ENCODE assay signal across 6 cellular contexts in the genomic region with DNA sequence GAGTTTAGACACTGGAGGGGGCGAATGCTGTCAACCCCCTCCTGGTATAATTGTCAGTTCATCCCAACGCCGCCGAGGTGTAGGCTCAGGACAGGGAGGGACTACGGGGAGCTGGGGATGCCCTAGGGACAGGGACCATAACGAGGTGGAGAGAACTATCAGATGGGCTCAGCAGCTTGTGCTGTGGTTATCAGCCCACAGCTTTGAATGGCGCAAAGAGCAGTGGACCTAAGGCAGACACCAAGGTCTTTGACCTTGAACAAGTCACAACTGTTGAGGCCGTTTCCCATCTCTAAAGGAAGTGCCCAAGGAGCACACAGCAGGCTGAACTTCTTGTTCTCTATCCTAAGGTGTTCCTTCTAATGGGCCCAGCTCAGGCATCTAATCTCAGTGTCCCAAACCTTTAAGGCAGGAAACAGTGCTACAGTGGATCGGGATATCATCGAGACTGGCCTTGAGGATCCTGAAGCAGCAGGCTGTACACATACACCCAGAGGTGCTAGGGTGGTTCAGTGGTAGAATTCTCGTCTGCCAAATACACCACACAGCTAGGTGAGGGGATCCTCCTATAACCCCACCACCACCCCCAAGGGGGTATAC. TPM values are rescaled to one million over a fixed set of nuclear protein-coding genes. Genes with fewer than 3 reads are reported as not detected.
DNase-seq lines count a peak whose midpoint lies in the region; ATAC-seq, FAIRE-seq and TF ChIP-seq lines count a peak whose summit lies in the region.

No MANE protein-coding gene starts in this region.

- DNase-seq in K562 (ENCODE audit: extremely low read depth in 1 of 4, low spot score in 3 of 4) (peak in 2 of 4 experiments; percentile 59 to 82), kidney glomerular epithelial cell (lab: John Stamatoyannopoulos, UW) (no peak), NK-92 (lab: John Stamatoyannopoulos, UW; ENCODE audit: unreplicated experiment) (no peak)
- DNase-seq in natural killer cell treated with Interleukin-12 subunit alpha and Interleukin-12 subunit beta and Interleukin-15 and Interleukin-18, amount 100 ng/mL, for 72 hours (ENCODE audit: low spot score), result no peak

- peak; percentile 95 for FAIRE-seq in K562 (lab: Jason Lieb, UNC)

- in situ Hi-C loops in K562 (cut with MboI), result no loop called here

- H3K4me1 ChIP-seq in K562 (replicated peaks in 1 of 2; ENCODE audit: control insufficient read depth in 2 of 2, insufficient read depth in 2 of 2, low read length in 2 of 2), result peaks cover 24 to 25% of the 10 kb centered on the region in 2 experiments

- H3K9me3 ChIP-seq in K562 (replicated peaks; ENCODE audit: control insufficient read depth, insufficient read depth, low read depth, low read length), result no peaks in the 10 kb centered on the region

- peak overlapping the region; percentile 89 for H2AFZ ChIP-seq in K562 (ENCODE audit: low read depth, low read length)

- intact Hi-C loops in K562 (cut with micrococcal nuclease), result loop anchor here (2.0 to 10.0 kb wide), 5 partner anchors 100 to 292 kb away; a partner anchor contains a TSS

- peak overlapping the region; percentile 63 for H3K4me3 ChIP-seq in K562

- H3K36me3 ChIP-seq in K562 (ENCODE audit: control insufficient read depth, insufficient read depth, low read length), result peaks cover 71% of the 10 kb centered on the region

- CTCF ChIA-PET in K562 (lab: Yijun Ruan, JAX; ENCODE audit: low intra/inter-chr PET ratio), result interaction anchor here (0.6 to 0.8 kb wide), 2 partner anchors 20 to 178 kb away, joined by 3 read pairs; a partner anchor contains a TSS

- no peaks in the 10 kb centered on the region for H3K27me3 Mint-ChIP-seq in natural killer cell treated with Interleukin-12 subunit alpha and Interleukin-12 subunit beta and Interleukin-15 and Interleukin-18, amount 100 ng/mL, for 72 hours

- no peaks in the 10 kb centered on the region for H3K9me3 Mint-ChIP-seq in natural killer cell treated with Interleukin-12 subunit alpha and Interleukin-12 subunit beta and Interleukin-15 and Interleukin-18, amount 100 ng/mL, for 72 hours

- no TSS peak for BruUV-seq in K562 (replicated peaks; lab: Mats Ljungman, UMichigan)

- TF ChIP-seq CTCF in K562 (IDR thresholded peaks at IDR 0.05 in 2 of 3, conservative IDR thresholded peaks at IDR 0.05 in 1 of 3; ENCODE audit: insufficient read depth in 2 of 3, low read depth in 1 of 3, low read length in 3 of 3), result no peak

- no peaks in the 10 kb centered on the region for H4K20me1 ChIP-seq in K562 (replicated peaks; ENCODE audit: control insufficient read depth, insufficient read depth, low read length)

- peak overlapping the region; percentile 90 for H3K27ac ChIP-seq in K562 (ENCODE audit: extremely low read depth, low read depth, low read length)

- TF ChIP-seq POLR2A in K562 (conservative IDR thresholded peaks at IDR 0.05), result no peak; the same call in 1 of the 2 replicates

- H3K4me1 Mint-ChIP-seq in natural killer cell treated with Interleukin-12 subunit alpha and Interleukin-12 subunit beta and Interleukin-15 and Interleukin-18, amount 100 ng/mL, for 72 hours (ENCODE audit: low read depth in 2 of 2), result peaks cover 24 to 46% of the 10 kb centered on the region in 2 donors

- peak overlapping the region; percentile 94 to 96 for H3K27ac Mint-ChIP-seq in natural killer cell treated with Interleukin-12 subunit alpha and Interleukin-12 subunit beta and Interleukin-15 and Interleukin-18, amount 100 ng/mL, for 72 hours

- no peaks in the 10 kb centered on the region for H3K27me3 ChIP-seq in K562 (ENCODE audit: control insufficient read depth in 2 of 2, insufficient read depth in 2 of 2, low read length in 2 of 2)

- peak overlapping the region; percentile 86 to 92 for H3K9ac ChIP-seq in K562 (ENCODE audit: insufficient read depth in 1 of 2, low read depth in 2 of 2, low read length in 2 of 2)

- TF ChIP-seq EP300 in K562 (IDR thresholded peaks at IDR 0.05; ENCODE audit: low read length), result no peak

- peak overlapping the region; percentile 98 for H3K4me2 ChIP-seq in K562 (ENCODE audit: insufficient read depth, low read length)

- H3K36me3 Mint-ChIP-seq in natural killer cell treated with Interleukin-12 subunit alpha and Interleukin-12 subunit beta and Interleukin-15 and Interleukin-18, amount 100 ng/mL, for 72 hours, result peaks cover 16% of the 10 kb centered on the region

- no peaks in the 10 kb centered on the region for H3K9me1 ChIP-seq in K562 (ENCODE audit: control insufficient read depth, insufficient read depth, low read length)

- POLR2A ChIA-PET in K562 (lab: Yijun Ruan, JAX), result interaction anchor here (0.5 to 2.9 kb wide), 42 partner anchors 9 to 260 kb away, joined by 3 to 45 read pairs (median 5); a partner anchor contains a TSS

- H3K4me3 Mint-ChIP-seq in natural killer cell treated with Interleukin-12 subunit alpha and Interleukin-12 subunit beta and Interleukin-15 and Interleukin-18, amount 100 ng/mL, for 72 hours, result peak overlapping the region; percentile 98

- peaks cover 52% of the 10 kb centered on the region for H3K79me2 ChIP-seq in K562 (ENCODE audit: control insufficient read depth, insufficient read depth, low read length)

- ATAC-seq in HG02973 (IDR thresholded peaks at IDR 0.05; ENCODE audit: unreplicated experiment) (peak; percentile 1), K562 (peak; percentile 65), HG02938 (IDR thresholded peaks at IDR 0.05; ENCODE audit: unreplicated experiment) (no peak)
- ATAC-seq in natural killer cell treated with Interleukin-12 subunit alpha and Interleukin-12 subunit beta and Interleukin-15 and Interleukin-18, amount 100 ng/mL, for 72 hours, result no peak

- WGBS in K562 (ENCODE audit: insufficient coverage, low coverage, missing lambda C conversion rate), result 8% methylated on average over 11 of the region's 11 CpGs

- no peak for TF ChIP-seq RAD21 in K562 (CRISPR knock-in tag; conservative IDR thresholded peaks at IDR 0.05 in 1 of 2, IDR thresholded peaks at IDR 0.05 in 1 of 2)

RNA-seq across cellular contexts. Expression of a gene that starts 1.0 kb away (rescaled TPM):
- total RNA-seq in K562 (2011; cell fraction: chromatin; rRNA removed; ENCODE audit: low replicate concordance), result 47.7 and 72.1 TPM in 2 replicates
- total RNA-seq in K562 (2011; cell fraction: nucleolus; rRNA removed), result 38.0 and 41.8 TPM in 2 replicates
- 30.8 and 37.0 TPM in 2 replicates for total RNA-seq in K562 (2011; cell fraction: nucleoplasm; rRNA removed)
- total RNA-seq in K562 (2014; rRNA removed), result 18.5 and 20.9 TPM in 2 replicates
- 7.2 and 9.6 TPM in 2 replicates for total RNA-seq in K562 (2014; rRNA removed; fragmentation: Illumina TruSeq; extraction: Trizol)
- 11.5 and 12.4 TPM in 2 replicates for total RNA-seq in K562 (2015; rRNA removed; fragmentation: Illumina TruSeq; extraction: Trizol)
- total RNA-seq in K562 (2021), result 38.9 and 44.3 TPM in 2 replicates
- 15.7 and 31.2 TPM in 2 replicates for polyA plus RNA-seq in K562 (2011; rRNA removed)
- 12.9 and 21.9 TPM in 2 replicates for polyA plus RNA-seq in K562 (2011; cell fraction: cytosol; rRNA removed)
- 57.1 and 64.8 TPM in 2 replicates for polyA plus RNA-seq in K562 (2011; cell fraction: nucleus; rRNA removed)
- 25.7 and 28.0 TPM in 2 replicates for polyA plus RNA-seq in K562 (2012)
- 22.8 and 26.7 TPM in 2 replicates for polyA plus RNA-seq in K562 (2014; fragmentation: Illumina TruSeq; extraction: Trizol)
- polyA plus RNA-seq in K562 (2014; fragmentation: Nextera tagmentation; extraction: Ambion mirVana), result 1 to 10 TPM in 1 of 2 experiments, under 1 TPM in 1; 0.66 to 1.5 TPM
- 24.3 and 28.2 TPM in 2 replicates for polyA plus RNA-seq in K562 (2014; rRNA removed)
- polyA minus RNA-seq in K562 (2011; rRNA and poly(A)+ RNA removed), result 12.0 and 15.6 TPM in 2 replicates
- polyA minus RNA-seq in K562 (2011; cell fraction: cytosol; rRNA and poly(A)+ RNA removed), result 8.6 and 12.8 TPM in 2 replicates
- polyA minus RNA-seq in K562 (2011; cell fraction: nucleus; rRNA and poly(A)+ RNA removed), result 10.0 and 15.2 TPM in 2 replicates
- 10 to 100 TPM; 24.1 to 35.7 TPM for total RNA-seq in natural killer cell treated with Interleukin-12 subunit alpha and Interleukin-12 subunit beta and Interleukin-15 and Interleukin-18, amount 100 ng/mL, for 72 hours

RNA-seq across cellular contexts. Expression of a gene that starts 9.3 kb away (rescaled TPM):
- total RNA-seq in K562 (2011; cell fraction: chromatin; rRNA removed; ENCODE audit: low replicate concordance), result 245 and 284 TPM in 2 replicates
- total RNA-seq in K562 (2011; cell fraction: nucleolus; rRNA removed), result 124 TPM in 2 replicates
- total RNA-seq in K562 (2011; cell fraction: nucleoplasm; rRNA removed), result 132 and 142 TPM in 2 replicates
- total RNA-seq in K562 (2014; rRNA removed) (185 and 203 TPM in 2 replicates), K562 (2014; rRNA removed; fragmentation: Illumina TruSeq; extraction: Trizol) (161 and 172 TPM in 2 replicates), K562 (2015; rRNA removed; fragmentation: Illumina TruSeq; extraction: Trizol) (195 and 217 TPM in 2 replicates), K562 (2021) (176 and 203 TPM in 2 replicates)
- polyA plus RNA-seq in K562 (2011; rRNA removed) (36.0 and 48.6 TPM in 2 replicates), K562 (2014; fragmentation: Illumina TruSeq; extraction: Trizol) (190 and 220 TPM in 2 replicates), K562 (2014; fragmentation: Nextera tagmentation; extraction: Ambion mirVana) (1 to 10 TPM; 6.2 to 9.9 TPM), K562 (2014; rRNA removed) (121 and 125 TPM in 2 replicates)
- 40.7 and 41.9 TPM in 2 replicates for polyA plus RNA-seq in K562 (2011; cell fraction: cytosol; rRNA removed)
- polyA plus RNA-seq in K562 (2011; cell fraction: nucleus; rRNA removed), result 130 and 158 TPM in 2 replicates
- 115 and 136 TPM in 2 replicates for polyA plus RNA-seq in K562 (2012)
- 61.0 and 97.7 TPM in 2 replicates for polyA minus RNA-seq in K562 (2011; rRNA and poly(A)+ RNA removed)
- polyA minus RNA-seq in K562 (2011; cell fraction: cytosol; rRNA and poly(A)+ RNA removed), result 55.1 and 63.3 TPM in 2 replicates
- polyA minus RNA-seq in K562 (2011; cell fraction: nucleus; rRNA and poly(A)+ RNA removed), result 55.5 and 81.5 TPM in 2 replicates
- 100 to 1,000 TPM; 234 to 259 TPM for total RNA-seq in natural killer cell treated with Interleukin-12 subunit alpha and Interleukin-12 subunit beta and Interleukin-15 and Interleukin-18, amount 100 ng/mL, for 72 hours

RNA-seq across cellular contexts. Expression of a gene that starts 18.6 kb away (rescaled TPM):
- total RNA-seq in K562 (2011; cell fraction: chromatin; rRNA removed; ENCODE audit: low replicate concordance), result 157 and 277 TPM in 2 replicates
- total RNA-seq in K562 (2011; cell fraction: nucleolus; rRNA removed), result 471 and 476 TPM in 2 replicates
- 624 and 1,167 TPM in 2 replicates for total RNA-seq in K562 (2011; cell fraction: nucleoplasm; rRNA removed)
- 2,058 and 2,269 TPM in 2 replicates for total RNA-seq in K562 (2014; rRNA removed)
- total RNA-seq in K562 (2014; rRNA removed; fragmentation: Illumina TruSeq; extraction: Trizol), result 1,872 and 2,117 TPM in 2 replicates
- 2,017 and 2,035 TPM in 2 replicates for total RNA-seq in K562 (2015; rRNA removed; fragmentation: Illumina TruSeq; extraction: Trizol)
- total RNA-seq in K562 (2021), result 1,822 and 1,912 TPM in 2 replicates
- 2,098 and 2,266 TPM in 2 replicates for polyA plus RNA-seq in K562 (2011; rRNA removed)
- 2,402 and 2,852 TPM in 2 replicates for polyA plus RNA-seq in K562 (2011; cell fraction: cytosol; rRNA removed)
- polyA plus RNA-seq in K562 (2011; cell fraction: nucleus; rRNA removed), result 1,113 and 1,374 TPM in 2 replicates
- 1,964 and 2,831 TPM in 2 replicates for polyA plus RNA-seq in K562 (2012)
- 1,982 and 2,349 TPM in 2 replicates for polyA plus RNA-seq in K562 (2014; fragmentation: Illumina TruSeq; extraction: Trizol)
- 1,000 to 10,000 TPM in 1 of 2 experiments, 100 to 1,000 TPM in 1; 985 to 1,460 TPM for polyA plus RNA-seq in K562 (2014; fragmentation: Nextera tagmentation; extraction: Ambion mirVana)
- polyA plus RNA-seq in K562 (2014; rRNA removed), result 1,633 and 1,674 TPM in 2 replicates
- 1,497 and 1,545 TPM in 2 replicates for polyA minus RNA-seq in K562 (2011; rRNA and poly(A)+ RNA removed)
- polyA minus RNA-seq in K562 (2011; cell fraction: cytosol; rRNA and poly(A)+ RNA removed), result 1,399 and 1,500 TPM in 2 replicates
- 145 and 316 TPM in 2 replicates for polyA minus RNA-seq in K562 (2011; cell fraction: nucleus; rRNA and poly(A)+ RNA removed)
- 1,000 to 10,000 TPM in 1 of 2 donors, 100 to 1,000 TPM in 1; 898 to 1,016 TPM for total RNA-seq in natural killer cell treated with Interleukin-12 subunit alpha and Interleukin-12 subunit beta and Interleukin-15 and Interleukin-18, amount 100 ng/mL, for 72 hours

RNA-seq across cellular contexts. Expression of a gene that starts 20.3 kb away (rescaled TPM):
- total RNA-seq in K562 (2011; cell fraction: chromatin; rRNA removed; ENCODE audit: low replicate concordance), result 108 and 289 TPM in 2 replicates
- total RNA-seq in K562 (2011; cell fraction: nucleolus; rRNA removed), result 172 and 175 TPM in 2 replicates
- 130 TPM in 2 replicates for total RNA-seq in K562 (2011; cell fraction: nucleoplasm; rRNA removed)
- total RNA-seq in K562 (2014; rRNA removed), result 26.4 and 31.7 TPM in 2 replicates
- total RNA-seq in K562 (2014; rRNA removed; fragmentation: Illumina TruSeq; extraction: Trizol), result 12.6 and 16.7 TPM in 2 replicates
- total RNA-seq in K562 (2015; rRNA removed; fragmentation: Illumina TruSeq; extraction: Trizol), result 20.7 and 22.1 TPM in 2 replicates
- total RNA-seq in K562 (2021), result 77.3 and 90.5 TPM in 2 replicates
- 36.8 and 50.2 TPM in 2 replicates for polyA plus RNA-seq in K562 (2011; rRNA removed)
- polyA plus RNA-seq in K562 (2011; cell fraction: cytosol; rRNA removed), result 30.9 and 49.9 TPM in 2 replicates
- 239 and 311 TPM in 2 replicates for polyA plus RNA-seq in K562 (2011; cell fraction: nucleus; rRNA removed)
- 41.6 and 58.4 TPM in 2 replicates for polyA plus RNA-seq in K562 (2012)
- polyA plus RNA-seq in K562 (2014; fragmentation: Illumina TruSeq; extraction: Trizol), result 27.9 and 31.2 TPM in 2 replicates
- under 1 TPM; 0.32 to 0.59 TPM for polyA plus RNA-seq in K562 (2014; fragmentation: Nextera tagmentation; extraction: Ambion mirVana)
- polyA plus RNA-seq in K562 (2014; rRNA removed), result 49.5 and 64.2 TPM in 2 replicates
- 22.5 TPM in 2 replicates for polyA minus RNA-seq in K562 (2011; rRNA and poly(A)+ RNA removed)
- polyA minus RNA-seq in K562 (2011; cell fraction: cytosol; rRNA and poly(A)+ RNA removed), result 22.3 and 28.2 TPM in 2 replicates
- 38.9 and 46.8 TPM in 2 replicates for polyA minus RNA-seq in K562 (2011; cell fraction: nucleus; rRNA and poly(A)+ RNA removed)
- 100 to 1,000 TPM; 122 to 205 TPM for total RNA-seq in natural killer cell treated with Interleukin-12 subunit alpha and Interleukin-12 subunit beta and Interleukin-15 and Interleukin-18, amount 100 ng/mL, for 72 hours

RNA-seq across cellular contexts. Expression of a gene that starts 20.7 kb away (rescaled TPM):
- 0.60 and 1.4 TPM in 2 replicates for total RNA-seq in K562 (2011; cell fraction: chromatin; rRNA removed; ENCODE audit: low replicate concordance)
- 1.8 TPM in 2 replicates for total RNA-seq in K562 (2011; cell fraction: nucleolus; rRNA removed)
- 0.69 and 2.3 TPM in 2 replicates for total RNA-seq in K562 (2011; cell fraction: nucleoplasm; rRNA removed)
- total RNA-seq in K562 (2014; rRNA removed), result 3.9 and 4.3 TPM in 2 replicates
- 2.2 and 2.9 TPM in 2 replicates for total RNA-seq in K562 (2014; rRNA removed; fragmentation: Illumina TruSeq; extraction: Trizol)
- total RNA-seq in K562 (2015; rRNA removed; fragmentation: Illumina TruSeq; extraction: Trizol), result 3.3 TPM in 2 replicates
- 2.6 and 3.3 TPM in 2 replicates for total RNA-seq in K562 (2021)
- 1.7 TPM in 2 replicates for polyA plus RNA-seq in K562 (2011; rRNA removed)
- polyA plus RNA-seq in K562 (2011; cell fraction: cytosol; rRNA removed), result 1.9 and 2.5 TPM in 2 replicates
- 1.8 and 1.9 TPM in 2 replicates for polyA plus RNA-seq in K562 (2011; cell fraction: nucleus; rRNA removed)
- 4.3 and 4.4 TPM in 2 replicates for polyA plus RNA-seq in K562 (2012)
- 4.0 and 4.9 TPM in 2 replicates for polyA plus RNA-seq in K562 (2014; fragmentation: Illumina TruSeq; extraction: Trizol)
- polyA plus RNA-seq in K562 (2014; fragmentation: Nextera tagmentation; extraction: Ambion mirVana), result 1 to 10 TPM in 1 of 2 experiments, under 1 TPM in 1; 0.75 to 1.4 TPM
- 3.8 and 3.9 TPM in 2 replicates for polyA plus RNA-seq in K562 (2014; rRNA removed)
- 0.39 and 0.63 TPM in 2 replicates for polyA minus RNA-seq in K562 (2011; rRNA and poly(A)+ RNA removed)
- polyA minus RNA-seq in K562 (2011; cell fraction: cytosol; rRNA and poly(A)+ RNA removed), result 0.48 and 1.7 TPM in 2 replicates
- polyA minus RNA-seq in K562 (2011; cell fraction: nucleus; rRNA and poly(A)+ RNA removed), result 0.40 and 0.56 TPM in 2 replicates
- 1 to 10 TPM; 4.5 to 4.6 TPM for total RNA-seq in natural killer cell treated with Interleukin-12 subunit alpha and Interleukin-12 subunit beta and Interleukin-15 and Interleukin-18, amount 100 ng/mL, for 72 hours

Comparison
In these comparisons a context has a peak if more than half of its experiments do, and no peak if none do; other contexts are left out.
1. ATAC-seq: peak in HG02973 (single experiment) and K562 (single experiment); none in natural killer cell treated with Interleukin-12 subunit alpha and Interleukin-12 subunit beta and Interleukin-15 and Interleukin-18, amount 100 ng/mL, for 72 hours (0 of 2) and HG02938 (single experiment).